Comparison of ENCODE assay signal across 26 cellular contexts in genomic region chr1:171292799-171293198, GRCh38. TPM values are rescaled to one million over a fixed set of nuclear protein-coding genes. Genes with fewer than 3 reads are reported as not detected.
DNase-seq lines count a peak whose midpoint lies in the region; ATAC-seq, FAIRE-seq and TF ChIP-seq lines count a peak whose summit lies in the region.
"Had no signal": no experiment of that assay in that cellular context is flagged by ENCODE, and none has a peak within 500 bp of the region (broad histone marks: within the 10 kb centered on the region; RNA-seq: fewer than 3 reads in every experiment).

No MANE protein-coding gene starts in this region.

- no peaks in the 10 kb centered on the region for H3K36me3 ChIP-seq in MM.1S (replicated peaks; ENCODE audit: insufficient read depth, low read length)
- H3K36me3 ChIP-seq: colonic mucosa, neutrophil had no signal

- no peak for ATAC-seq in activated CD8-positive, alpha-beta memory T cell treated with anti-CD3 and anti-CD28 coated beads, Interleukin-2, amount 10 ng/mL, durations not matched to agents 7 days and 5 days
- ATAC-seq: activated CD4-positive, CD25-positive, alpha-beta regulatory T cell treated with anti-CD3 and anti-CD28 coated beads, Interleukin-2, amount 50 U/mL, for 24 hours; activated naive CD8-positive, alpha-beta T cell treated with anti-CD3 and anti-CD28 coated beads, Interleukin-2, amount 50 U/mL, for 24 hours; foreskin keratinocyte; psoas muscle; T-cell had no signal

- CTCF ChIA-PET in activated CD8-positive, alpha-beta memory T cell treated with anti-CD3 and anti-CD28 coated beads, Interleukin-2, amount 10 ng/mL, durations not matched to agents 7 days and 5 days (lab: Charles Lee), result no interaction called here

- peaks cover 4% of the 10 kb centered on the region for H3K27me3 Mint-ChIP-seq in HFFc6 (ENCODE audit: insufficient read depth)
- H3K27me3 Mint-ChIP-seq in activated CD8-positive, alpha-beta memory T cell treated with anti-CD3 and anti-CD28 coated beads, Interleukin-2, amount 10 ng/mL, durations not matched to agents 7 days and 5 days, result peaks cover 12% of the 10 kb centered on the region

- DNase-seq in AG09319 (ENCODE audit: extremely low read depth, low read depth) (peak; percentile 91), HFFc6 (peak; percentile 76), astrocyte of the spinal cord (ENCODE audit: low read depth, low spot score) (peak; percentile 57), foreskin fibroblast (peak; percentile 93 to 98), MM.1S (no peak), GM19239 (ENCODE audit: insufficient read length, low spot score) (no peak), GM13976 (ENCODE audit: low spot score) (no peak)
- no peak for DNase-seq in activated CD8-positive, alpha-beta memory T cell treated with anti-CD3 and anti-CD28 coated beads, Interleukin-2, amount 10 ng/mL, durations not matched to agents 7 days and 5 days
- DNase-seq: activated CD4-positive, alpha-beta memory T cell treated with anti-CD3 and anti-CD28 coated beads for 36 hours; activated effector memory CD4-positive, alpha-beta T cell treated with anti-CD3 and anti-CD28 coated beads, Interleukin-2, amount 50 U/mL, for 16 hours; activated naive CD8-positive, alpha-beta T cell treated with anti-CD3 and anti-CD28 coated beads, Interleukin-2, amount 50 U/mL, for 24 hours; CD4-positive, CD25-positive, alpha-beta regulatory T cell; colonic mucosa; endodermal cell; foreskin keratinocyte; mesendoderm; NCI-H1417; psoas muscle; SIG-M5; substantia nigra; T-cell had no signal

- H3K27me3 ChIP-seq in MM.1S (replicated peaks; ENCODE audit: insufficient read depth, low read length), result no peaks in the 10 kb centered on the region
- H3K27me3 ChIP-seq: colonic mucosa, foreskin keratinocyte, neutrophil had no signal

- H3K4me3 ChIP-seq in astrocyte of the spinal cord (ENCODE audit: low read depth, low read length) (no peak overlapping the region), foreskin fibroblast (ENCODE audit: low read depth in 1 of 2, low read length in 2 of 2) (no peak overlapping the region), MM.1S (ENCODE audit: low read length) (no peak overlapping the region)
- H3K4me3 ChIP-seq: colonic mucosa, psoas muscle had no signal

- FAIRE-seq in GM19239 (lab: Jason Lieb, UNC), result no peak
- FAIRE-seq: bronchial epithelial cell had no signal

- H2AFZ ChIP-seq in MM.1S (ENCODE audit: low read length), result no peak overlapping the region

- H4K20me1 ChIP-seq in MM.1S (ENCODE audit: insufficient read depth, low read length), result no peaks in the 10 kb centered on the region

- H3K9me3 Mint-ChIP-seq in HFFc6, result no peaks in the 10 kb centered on the region
- H3K9me3 Mint-ChIP-seq in activated CD8-positive, alpha-beta memory T cell treated with anti-CD3 and anti-CD28 coated beads, Interleukin-2, amount 10 ng/mL, durations not matched to agents 7 days and 5 days (ENCODE audit: low read depth), result no peaks in the 10 kb centered on the region
- H3K9me3 Mint-ChIP-seq: activated CD4-positive, alpha-beta memory T cell treated with anti-CD3 and anti-CD28 coated beads for 36 hours; activated naive CD8-positive, alpha-beta T cell treated with anti-CD3 and anti-CD28 coated beads, Interleukin-2, amount 50 U/mL, for 24 hours; endodermal cell had no signal

- no peaks in the 10 kb centered on the region for H3K9me2 ChIP-seq in MM.1S (replicated peaks; ENCODE audit: insufficient read depth, low read length)

- no peak for TF ChIP-seq CTCF in AG09319 (IDR thresholded peaks at IDR 0.05; ENCODE audit: low read depth, low read length)
- no peak for TF ChIP-seq CTCF in HFFc6 (IDR thresholded peaks at IDR 0.05)
- no peak for TF ChIP-seq CTCF in astrocyte of the spinal cord (IDR thresholded peaks at IDR 0.05; ENCODE audit: low read depth, low read length)
- no peak for TF ChIP-seq CTCF in foreskin fibroblast (IDR thresholded peaks at IDR 0.05; ENCODE audit: low read depth, low read length)
- TF ChIP-seq CTCF in MM.1S (IDR thresholded peaks at IDR 0.05; ENCODE audit: low read length), result no peak
- no peak for TF ChIP-seq CTCF in GM13976 (IDR thresholded peaks at IDR 0.05; ENCODE audit: borderline replicate concordance, control extremely low read depth, extremely low read depth, insufficient read depth, missing control alignments)

- peaks cover 49% of the 10 kb centered on the region for H3K4me1 Mint-ChIP-seq in HFFc6 (ENCODE audit: low read depth)
- no peaks in the 10 kb centered on the region for H3K4me1 Mint-ChIP-seq in activated CD8-positive, alpha-beta memory T cell treated with anti-CD3 and anti-CD28 coated beads, Interleukin-2, amount 10 ng/mL, durations not matched to agents 7 days and 5 days
- H3K4me1 Mint-ChIP-seq: activated naive CD8-positive, alpha-beta T cell treated with anti-CD3 and anti-CD28 coated beads, Interleukin-2, amount 50 U/mL, for 24 hours; CD4-positive, CD25-positive, alpha-beta regulatory T cell; endodermal cell; T-cell had no signal

- H3K4me2 ChIP-seq in MM.1S (ENCODE audit: low read depth, low read length), result no peak overlapping the region

- no peak overlapping the region for H3K4me3 Mint-ChIP-seq in HFFc6
- no peak overlapping the region for H3K4me3 Mint-ChIP-seq in activated CD8-positive, alpha-beta memory T cell treated with anti-CD3 and anti-CD28 coated beads, Interleukin-2, amount 10 ng/mL, durations not matched to agents 7 days and 5 days
- H3K4me3 Mint-ChIP-seq: activated CD4-positive, alpha-beta memory T cell treated with anti-CD3 and anti-CD28 coated beads for 36 hours; activated naive CD8-positive, alpha-beta T cell treated with anti-CD3 and anti-CD28 coated beads, Interleukin-2, amount 50 U/mL, for 24 hours; CD4-positive, CD25-positive, alpha-beta regulatory T cell; endodermal cell; T-cell had no signal

- H3K9ac ChIP-seq in MM.1S (ENCODE audit: low read length), result no peak overlapping the region

- H3K4me1 ChIP-seq in MM.1S (ENCODE audit: low read length), result peaks cover 7% of the 10 kb centered on the region
- H3K4me1 ChIP-seq: colonic mucosa, foreskin keratinocyte, psoas muscle had no signal

- H3K9me3 ChIP-seq in MM.1S (replicated peaks; ENCODE audit: insufficient read depth, low read length), result no peaks in the 10 kb centered on the region
- H3K9me3 ChIP-seq: colonic mucosa, neutrophil, psoas muscle had no signal

- no peak overlapping the region for H3K27ac ChIP-seq in MM.1S (ENCODE audit: low read length)
- H3K27ac ChIP-seq: colonic mucosa, foreskin keratinocyte, neutrophil, psoas muscle had no signal

- no peaks in the 10 kb centered on the region for H3F3A ChIP-seq in MM.1S (ENCODE audit: insufficient read depth, low read length)

- H3K79me2 ChIP-seq in MM.1S (ENCODE audit: low read length), result no peaks in the 10 kb centered on the region

- in situ Hi-C loops in astrocyte of the spinal cord (cut with HindIII; ENCODE audit: low sequenced_read_pairs), result no loop called here
- in situ Hi-C loops in GM13976 (cut with MboI; ENCODE audit: low sequenced_read_pairs, unreplicated experiment), result no loop called here

- peak overlapping the region; percentile 31; the same call in 1 of the 2 replicates for H3K27ac Mint-ChIP-seq in HFFc6
- no peak overlapping the region for H3K27ac Mint-ChIP-seq in activated CD8-positive, alpha-beta memory T cell treated with anti-CD3 and anti-CD28 coated beads, Interleukin-2, amount 10 ng/mL, durations not matched to agents 7 days and 5 days
- H3K27ac Mint-ChIP-seq: activated CD4-positive, alpha-beta memory T cell treated with anti-CD3 and anti-CD28 coated beads for 36 hours; activated naive CD8-positive, alpha-beta T cell treated with anti-CD3 and anti-CD28 coated beads, Interleukin-2, amount 50 U/mL, for 24 hours; CD4-positive, CD25-positive, alpha-beta regulatory T cell; endodermal cell; T-cell had no signal

- no peaks in the 10 kb centered on the region for H3K36me3 Mint-ChIP-seq in HFFc6 (ENCODE audit: low read depth)
- H3K36me3 Mint-ChIP-seq in activated CD8-positive, alpha-beta memory T cell treated with anti-CD3 and anti-CD28 coated beads, Interleukin-2, amount 10 ng/mL, durations not matched to agents 7 days and 5 days, result no peaks in the 10 kb centered on the region
- H3K36me3 Mint-ChIP-seq: activated CD4-positive, alpha-beta memory T cell treated with anti-CD3 and anti-CD28 coated beads for 36 hours; CD4-positive, CD25-positive, alpha-beta regulatory T cell; T-cell had no signal

RNA-seq across cellular contexts. Expression of gene FMO4, which starts 21.2 kb away (rescaled TPM):
- 1 to 10 TPM in 2 of 6 experiments, under 1 TPM in 4; 0.36 to 1.9 (median 0.88) TPM for total RNA-seq in HFFc6 (2021; fragmentation: NEBNext Ultra II Directional; extraction: Animal tissue kit (Norgen Biotek cat#: 25700))
- 1 to 10 TPM in 1 of 2 experiments, under 1 TPM in 1; 0.91 to 1.5 TPM for total RNA-seq in activated CD8-positive, alpha-beta memory T cell treated with anti-CD3 and anti-CD28 coated beads, Interleukin-2, amount 10 ng/mL, durations not matched to agents 7 days and 5 days

RNA-seq across cellular contexts. Expression of gene FMO1, which starts 44.5 kb away (rescaled TPM):
- total RNA-seq in HFFc6 (2021; fragmentation: NEBNext Ultra II Directional; extraction: Animal tissue kit (Norgen Biotek cat#: 25700)), result not detected
- total RNA-seq in activated CD8-positive, alpha-beta memory T cell treated with anti-CD3 and anti-CD28 coated beads, Interleukin-2, amount 10 ng/mL, durations not matched to agents 7 days and 5 days, result not detected
- total RNA-seq: activated CD4-positive, alpha-beta memory T cell treated with anti-CD3 and anti-CD28 coated beads for 36 hours; bronchial epithelial cell; CD4-positive, CD25-positive, alpha-beta regulatory T cell; colonic mucosa; endodermal cell; foreskin keratinocyte; MCF 10A; NCI-H460; T-cell had no signal

Comparison
In these comparisons a context has a peak if more than half of its experiments do, and no peak if none do; other contexts are left out.
1. DNase-seq: peak in AG09319 (single experiment), HFFc6 (single experiment), astrocyte of the spinal cord (single experiment) and foreskin fibroblast (2 of 2); none in MM.1S (single experiment), GM19239 (single experiment), GM13976 (single experiment) and activated CD8-positive, alpha-beta memory T cell treated with anti-CD3 and anti-CD28 coated beads, Interleukin-2, amount 10 ng/mL, durations not matched to agents 7 days and 5 days (single experiment).